In the genomic region with DNA sequence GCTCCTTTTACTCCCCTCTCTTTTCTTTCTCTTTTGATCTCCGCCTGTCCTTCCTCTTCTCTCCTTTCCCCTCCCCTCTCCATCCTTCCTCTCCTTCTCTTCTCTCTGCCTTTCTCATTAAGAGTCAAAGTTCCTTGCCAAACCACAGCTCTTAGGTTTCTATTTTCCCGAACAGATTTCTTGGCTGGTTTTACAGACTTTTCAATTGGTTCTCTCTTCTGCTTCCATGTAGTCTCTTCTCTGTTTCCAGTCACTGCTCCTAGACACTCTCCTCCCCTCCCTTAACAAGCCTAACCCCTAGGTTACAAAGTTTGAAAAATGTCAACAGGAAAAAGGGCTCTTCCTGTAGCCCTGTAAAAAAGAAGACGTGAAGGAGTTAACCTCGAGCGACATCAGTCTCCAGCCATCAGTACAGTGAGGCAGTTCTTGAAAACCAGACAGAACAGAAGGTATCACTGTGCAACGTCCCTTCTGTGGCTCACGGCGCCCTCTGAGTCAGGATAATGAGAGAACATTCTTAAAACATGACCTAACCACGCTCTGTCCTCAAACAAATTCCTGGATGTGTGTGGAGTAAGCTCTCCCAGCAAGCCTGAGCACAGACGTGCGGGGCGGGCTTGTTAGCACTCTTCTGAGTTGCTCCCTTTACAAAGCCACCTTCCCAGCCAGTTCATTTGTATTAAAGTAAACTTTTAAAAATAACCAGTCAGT, we compare ENCODE assay signal across 8 cellular contexts. TPM values are rescaled to one million over a fixed set of nuclear protein-coding genes. Genes with fewer than 3 reads are reported as not detected.
DNase-seq lines count a peak whose midpoint lies in the region; ATAC-seq and TF ChIP-seq lines count a peak whose summit lies in the region.

No MANE protein-coding gene starts in this region.

- no peak for TF ChIP-seq CTCF in ascending aorta (IDR thresholded peaks at IDR 0.05)

- H3K9me3 ChIP-seq in ascending aorta: no peaks in the 10 kb centered on the region

- peak overlapping the region in 1 of 2 donors; percentile 30 for H3K4me3 ChIP-seq in ascending aorta

- no peak for ATAC-seq in HG02623 (IDR thresholded peaks at IDR 0.05; ENCODE audit: unreplicated experiment)
- no peak for ATAC-seq in HG02759 (IDR thresholded peaks at IDR 0.05; ENCODE audit: unreplicated experiment)

- peak; percentile 97 for DNase-seq in A172 (ENCODE audit: low spot score)
- DNase-seq in HS-5 (ENCODE audit: low read depth): peak; percentile 94
- peak; percentile 56 to 92 for DNase-seq in ascending aorta (ENCODE audit: low spot score in 2 of 2)
- peak; percentile 100 for DNase-seq in islet precursor cell
- peak; percentile 91 for DNase-seq in stromal cell of bone marrow (ENCODE audit: low read depth)
- no peak for DNase-seq in stimulated activated CD4-positive, alpha-beta T cell treated with anti-CD3 and anti-CD28 coated beads, Interleukin-4, amount 100 ng/mL, for 4 hours

- peak overlapping the region; percentile 58 to 66 for H3K27ac ChIP-seq in ascending aorta

- H3K4me1 ChIP-seq in ascending aorta: peaks cover 4 to 6% of the 10 kb centered on the region in 2 donors

- H3K27me3 ChIP-seq in ascending aorta: no peaks in the 10 kb centered on the region

- intact Hi-C loops in ascending aorta (cut with DNase I): loop anchor here (1.0 to 5.0 kb wide), 2 partner anchors 37 to 40 kb away; no protein-coding TSS in a partner anchor

- no peaks in the 10 kb centered on the region for H3K36me3 ChIP-seq in ascending aorta

RNA-seq across cellular contexts. Expression of gene MARCHF10, which starts 11.6 kb away (rescaled TPM):
- 0.19 TPM in 1 of 2 replicates, not detected in the other for total RNA-seq in A172 (2014; rRNA removed; shearing (Covaris generic))
- not detected for total RNA-seq in ascending aorta

Comparison
In these comparisons a context has a peak if more than half of its experiments do, and no peak if none do; other contexts are left out.
1. DNase-seq: peak in A172 (single experiment), HS-5 (single experiment), ascending aorta (2 of 2), islet precursor cell (single experiment) and stromal cell of bone marrow (single experiment); none in stimulated activated CD4-positive, alpha-beta T cell treated with anti-CD3 and anti-CD28 coated beads, Interleukin-4, amount 100 ng/mL, for 4 hours (0 of 2).